In genomic region chr11:129242855-129243254, GRCh38 we compare ENCODE assay signal across 33 cellular contexts.
"Had no signal": no experiment of that assay in that cellular context is flagged by ENCODE, and none has a peak within 500 bp of the region (broad histone marks: within the 10 kb centered on the region; RNA-seq: fewer than 3 reads in every experiment).

No MANE protein-coding gene starts in this region.

- H3K27me3 ChIP-seq: ascending aorta, breast epithelium, cardiac muscle cell, colonic mucosa, esophagus squamous epithelium, gastroesophageal sphincter, heart right ventricle had no signal

- H3K27ac ChIP-seq: ascending aorta, breast epithelium, cardiac muscle cell, colonic mucosa, epithelial cell of prostate, esophagus squamous epithelium, gastroesophageal sphincter, heart right ventricle had no signal

- FAIRE-seq: endometrium, endothelial cell of umbilical vein had no signal

- DNase-seq: activated CD4-positive, alpha-beta memory T cell treated with anti-CD3 and anti-CD28 coated beads for 36 hours; activated CD4-positive, alpha-beta T cell treated with anti-CD3 and anti-CD28 coated beads for 36 hours; activated CD4-positive, alpha-beta T cell treated with anti-CD3 and anti-CD28 coated beads, Interleukin-2, amount 10 ng/mL, durations not matched to agents 24 days and 14 days; activated CD4-positive, CD25-positive, alpha-beta regulatory T cell; activated CD4-positive, CD25-positive, alpha-beta regulatory T cell treated with anti-CD3 and anti-CD28 coated beads, Interleukin-2, amount 50 U/mL, for 72 hours; activated CD8-positive, alpha-beta memory T cell treated with anti-CD3 and anti-CD28 coated beads, Interleukin-2, amount 10 ng/mL, durations not matched to agents 7 days and 5 days; activated CD8-positive, alpha-beta memory T cell treated with anti-CD3 and anti-CD28 coated beads, Interleukin-2, amount 50 U/mL, for 4 hours; activated CD8-positive, alpha-beta T cell treated with anti-CD3 and anti-CD28 coated beads, Interleukin-2, amount 10 ng/mL, durations not matched to agents 7 days and 5 days; activated gamma-delta T cell; activated naive CD4-positive, alpha-beta T cell; activated naive CD4-positive, alpha-beta T cell treated with anti-CD3 and anti-CD28 coated beads, Interleukin-2, amount 10 ng/mL, durations not matched to agents 7 days and 5 days; activated naive CD8-positive, alpha-beta T cell treated with anti-CD3 and anti-CD28 coated beads, Interleukin-2, amount 10 ng/mL, durations not matched to agents 7 days and 5 days; activated T-cell treated with anti-CD3 and anti-CD28 coated beads, Interleukin-2, amount 50 U/mL, for 1 hour; activated T-cell treated with anti-CD3 and anti-CD28 coated beads, Interleukin-2, amount 50 U/mL, for 48 hours; central memory CD4-positive, alpha-beta T cell; cerebellar nuclear complex; colonic mucosa; effector CD8-positive, alpha-beta T cell; esophagus squamous epithelium; foreskin melanocyte; heart right ventricle; T-helper 17 cell; T1000 had no signal

- H3K27ac Mint-ChIP-seq: activated CD4-positive, alpha-beta memory T cell treated with anti-CD3 and anti-CD28 coated beads for 36 hours; activated CD4-positive, alpha-beta T cell treated with anti-CD3 and anti-CD28 coated beads for 36 hours; activated CD4-positive, alpha-beta T cell treated with anti-CD3 and anti-CD28 coated beads, Interleukin-2, amount 10 ng/mL, durations not matched to agents 24 days and 14 days; activated CD8-positive, alpha-beta memory T cell treated with anti-CD3 and anti-CD28 coated beads, Interleukin-2, amount 10 ng/mL, durations not matched to agents 7 days and 5 days; activated CD8-positive, alpha-beta T cell treated with anti-CD3 and anti-CD28 coated beads, Interleukin-2, amount 10 ng/mL, durations not matched to agents 7 days and 5 days; activated naive CD4-positive, alpha-beta T cell treated with anti-CD3 and anti-CD28 coated beads, Interleukin-2, amount 10 ng/mL, durations not matched to agents 7 days and 5 days; activated naive CD4-positive, alpha-beta T cell treated with anti-CD3 and anti-CD28 coated beads, Interleukin-2, amount 50 U/mL, for 72 hours; activated naive CD8-positive, alpha-beta T cell treated with anti-CD3 and anti-CD28 coated beads, Interleukin-2, amount 10 ng/mL, durations not matched to agents 7 days and 5 days; brain; T-helper 17 cell; T-helper 2 cell treated with Interferon-gamma antibody and Interleukin-4, amounts not matched to agents 5 μg/mL and 100 μg/mL, for 36 hours had no signal

- H3K4me1 ChIP-seq: ascending aorta, breast epithelium, colonic mucosa had no signal

- H3K4me3 ChIP-seq: ascending aorta, breast epithelium, cardiac muscle cell, colonic mucosa, esophagus squamous epithelium, gastroesophageal sphincter, heart right ventricle had no signal

- H3K36me3 Mint-ChIP-seq: activated CD4-positive, alpha-beta memory T cell treated with anti-CD3 and anti-CD28 coated beads for 36 hours; activated CD8-positive, alpha-beta memory T cell treated with anti-CD3 and anti-CD28 coated beads, Interleukin-2, amount 10 ng/mL, durations not matched to agents 7 days and 5 days; activated naive CD4-positive, alpha-beta T cell treated with anti-CD3 and anti-CD28 coated beads, Interleukin-2, amount 10 ng/mL, durations not matched to agents 7 days and 5 days; activated naive CD4-positive, alpha-beta T cell treated with anti-CD3 and anti-CD28 coated beads, Interleukin-2, amount 50 U/mL, for 72 hours had no signal

- H3K27me3 Mint-ChIP-seq: activated CD4-positive, alpha-beta memory T cell treated with anti-CD3 and anti-CD28 coated beads for 36 hours; activated CD4-positive, alpha-beta T cell treated with anti-CD3 and anti-CD28 coated beads for 36 hours; activated CD4-positive, alpha-beta T cell treated with anti-CD3 and anti-CD28 coated beads, Interleukin-2, amount 10 ng/mL, durations not matched to agents 24 days and 14 days; activated CD8-positive, alpha-beta memory T cell treated with anti-CD3 and anti-CD28 coated beads, Interleukin-2, amount 10 ng/mL, durations not matched to agents 7 days and 5 days; activated naive CD4-positive, alpha-beta T cell treated with anti-CD3 and anti-CD28 coated beads, Interleukin-2, amount 10 ng/mL, durations not matched to agents 7 days and 5 days; activated naive CD8-positive, alpha-beta T cell treated with anti-CD3 and anti-CD28 coated beads, Interleukin-2, amount 10 ng/mL, durations not matched to agents 7 days and 5 days; brain; T-helper 17 cell had no signal

- H3K4me3 Mint-ChIP-seq: activated CD4-positive, alpha-beta memory T cell treated with anti-CD3 and anti-CD28 coated beads for 36 hours; activated CD4-positive, alpha-beta T cell treated with anti-CD3 and anti-CD28 coated beads for 36 hours; activated CD4-positive, alpha-beta T cell treated with anti-CD3 and anti-CD28 coated beads, Interleukin-2, amount 10 ng/mL, durations not matched to agents 24 days and 14 days; activated CD8-positive, alpha-beta memory T cell treated with anti-CD3 and anti-CD28 coated beads, Interleukin-2, amount 10 ng/mL, durations not matched to agents 7 days and 5 days; activated CD8-positive, alpha-beta T cell treated with anti-CD3 and anti-CD28 coated beads, Interleukin-2, amount 10 ng/mL, durations not matched to agents 7 days and 5 days; activated naive CD4-positive, alpha-beta T cell treated with anti-CD3 and anti-CD28 coated beads, Interleukin-2, amount 10 ng/mL, durations not matched to agents 7 days and 5 days; activated naive CD8-positive, alpha-beta T cell treated with anti-CD3 and anti-CD28 coated beads, Interleukin-2, amount 10 ng/mL, durations not matched to agents 7 days and 5 days; brain; T-helper 17 cell; T-helper 2 cell treated with Interferon-gamma antibody and Interleukin-4, amounts not matched to agents 5 μg/mL and 100 μg/mL, for 36 hours had no signal

- H3K9me3 Mint-ChIP-seq: activated CD4-positive, alpha-beta memory T cell treated with anti-CD3 and anti-CD28 coated beads for 36 hours; activated naive CD4-positive, alpha-beta T cell treated with anti-CD3 and anti-CD28 coated beads, Interleukin-2, amount 10 ng/mL, durations not matched to agents 7 days and 5 days; T-helper 2 cell treated with Interferon-gamma antibody and Interleukin-4, amounts not matched to agents 5 μg/mL and 100 μg/mL, for 36 hours had no signal

- H3K36me3 ChIP-seq: ascending aorta, breast epithelium, cardiac muscle cell, colonic mucosa, esophagus squamous epithelium, gastroesophageal sphincter, heart right ventricle had no signal

- ATAC-seq: activated CD4-positive, alpha-beta T cell treated with anti-CD3 and anti-CD28 coated beads for 36 hours; activated CD8-positive, alpha-beta memory T cell treated with anti-CD3 and anti-CD28 coated beads, Interleukin-2, amount 10 ng/mL, durations not matched to agents 7 days and 5 days; activated CD8-positive, alpha-beta T cell treated with anti-CD3 and anti-CD28 coated beads, Interleukin-2, amount 10 ng/mL, durations not matched to agents 7 days and 5 days; activated naive CD4-positive, alpha-beta T cell treated with anti-CD3 and anti-CD28 coated beads, Interleukin-2, amount 50 U/mL, for 72 hours; gastroesophageal sphincter; heart right ventricle; T-helper 17 cell had no signal

- H3K9me3 ChIP-seq: ascending aorta, breast epithelium, colonic mucosa, esophagus squamous epithelium, gastroesophageal sphincter, heart right ventricle had no signal
